ENCODE assay signal across 25 cellular contexts in the genomic region with DNA sequence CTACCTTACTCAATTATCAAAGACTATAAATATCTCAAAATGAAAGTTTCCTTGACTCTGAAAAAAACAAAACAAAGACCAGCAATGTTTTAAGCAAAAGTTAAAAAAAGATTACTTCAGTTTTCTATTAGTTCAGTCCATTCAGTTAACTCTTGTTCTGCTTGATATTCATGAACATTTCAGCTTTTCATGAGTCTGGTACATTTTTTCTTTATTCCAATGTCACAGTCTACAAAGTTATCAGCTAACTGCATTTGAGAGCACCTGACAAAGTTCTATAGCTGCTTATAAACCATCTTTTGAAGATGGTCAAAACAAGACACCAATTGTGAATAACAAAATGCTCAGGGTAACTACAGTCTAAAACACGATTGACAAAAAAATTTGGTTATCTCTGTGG.
DNase-seq lines count a peak whose midpoint lies in the region; ATAC-seq, FAIRE-seq and TF ChIP-seq lines count a peak whose summit lies in the region.
"Had no signal": no experiment of that assay in that cellular context is flagged by ENCODE, and none has a peak within 500 bp of the region (broad histone marks: within the 10 kb centered on the region; RNA-seq: fewer than 3 reads in every experiment).

No MANE protein-coding gene starts in this region.

- H3K27ac ChIP-seq in kidney (ENCODE audit: low read depth in 2 of 2, low read length in 2 of 2) = no peak overlapping the region
- H3K27ac ChIP-seq: 22Rv1; A549; BLaER1 treated with 17β-estradiol and CSF1 and Interleukin-3, amounts not matched to agents 10 nM and 100 nM; C4-2B had no signal

- H3K36me3 ChIP-seq in kidney (ENCODE audit: control insufficient read depth in 1 of 2, insufficient read depth in 2 of 2, low read length in 2 of 2) = no peaks in the 10 kb centered on the region
- H3K36me3 ChIP-seq: BLaER1 treated with 17β-estradiol and CSF1 and Interleukin-3, amounts not matched to agents 10 nM and 100 nM had no signal

- H3K4me3 ChIP-seq in kidney (ENCODE audit: low read length in 2 of 2) = no peak overlapping the region
- H3K4me3 ChIP-seq: A549; BLaER1 treated with 17β-estradiol and CSF1 and Interleukin-3, amounts not matched to agents 10 nM and 100 nM; GM12878 had no signal

- ATAC-seq in GM21576 (IDR thresholded peaks at IDR 0.05; ENCODE audit: unreplicated experiment) (no peak), HG03442 (IDR thresholded peaks at IDR 0.05; ENCODE audit: unreplicated experiment) (no peak)
- ATAC-seq: A549; CD8-positive, alpha-beta T cell; GM12878 had no signal

- intact Hi-C loops in kidney (cut with DNase I) = no loop called here

- no peaks in the 10 kb centered on the region for H3K4me1 ChIP-seq in kidney (ENCODE audit: control insufficient read depth in 1 of 2, insufficient read depth in 1 of 2, low read depth in 1 of 2, low read length in 2 of 2)
- H3K4me1 ChIP-seq: A549; BLaER1 treated with 17β-estradiol and CSF1 and Interleukin-3, amounts not matched to agents 10 nM and 100 nM; Caco-2 had no signal

- DNase-seq in DMS53 (lab: John Stamatoyannopoulos, UW) (peak; percentile 3), DMS53 treated with DMSO at 0.1 percent for 48 hours (lab: John Stamatoyannopoulos, UW; ENCODE audit: unreplicated experiment) (no peak), OCI-M1 (lab: John Stamatoyannopoulos, UW) (peak; percentile 35), kidney (no peak), NCI-H526 treated with DMSO at 0.1 percent for 48 hours (lab: John Stamatoyannopoulos, UW) (no peak)
- DNase-seq: AML-193; Caco-2; Calu3; CD4-positive, alpha-beta T cell; CD8-positive, alpha-beta T cell; DMS 273 treated with DMSO at 0.1 percent for 48 hours; DMS153; DMS79; DND-41; EL; GDM1 had no signal

- FAIRE-seq in kidney (lab: Jason Lieb, UNC) = peak; percentile 17
- FAIRE-seq: A549, GM12878, GM12892, GM18507 had no signal

- H3K9ac ChIP-seq in kidney (ENCODE audit: low read length in 2 of 2) = no peak overlapping the region
- H3K9ac ChIP-seq: BLaER1 treated with 17β-estradiol and CSF1 and Interleukin-3, amounts not matched to agents 10 nM and 100 nM had no signal

- H3K9me3 ChIP-seq in kidney (ENCODE audit: control insufficient read depth in 1 of 2, low read length in 2 of 2) = peaks cover 0 to 21% of the 10 kb centered on the region in 2 donors
- H3K9me3 ChIP-seq: A549 had no signal

- no peak for TF ChIP-seq CTCF in kidney (IDR thresholded peaks at IDR 0.05; ENCODE audit: borderline replicate concordance, extremely low read depth, insufficient read depth)

Comparison
In these comparisons a context has a peak if more than half of its experiments do, and no peak if none do; other contexts are left out.
1. DNase-seq: peak in DMS53 (single experiment) and OCI-M1 (single experiment); none in DMS53 treated with DMSO at 0.1 percent for 48 hours (single experiment), kidney (single experiment) and NCI-H526 treated with DMSO at 0.1 percent for 48 hours (single experiment).